ENCODE assay signal across 8 cellular contexts in genomic region chr6:133241901-133242760, GRCh38. TPM values are rescaled to one million over a fixed set of nuclear protein-coding genes. Genes with fewer than 3 reads are reported as not detected.
DNase-seq lines count a peak whose midpoint lies in the region; ATAC-seq and TF ChIP-seq lines count a peak whose summit lies in the region.

No MANE protein-coding gene starts in this region.

- CTCF ChIA-PET in activated naive CD4-positive, alpha-beta T cell treated with anti-CD3 and anti-CD28 coated beads for 36 hours (lab: Charles Lee), result no interaction called here

- H3K27ac ChIP-seq in SJCRH30 (peak overlapping the region; percentile 84), psoas muscle (peak overlapping the region; percentile 99)

- H3K36me3 ChIP-seq in GM06990 (ENCODE audit: control insufficient read depth, insufficient read depth, low read length) (no peaks in the 10 kb centered on the region; the same call in 1 of the 2 replicates), SJCRH30 (0 out of 2 replicates have a peak, but pooled peaks cover 1% of the 10 kb centered on the region), psoas muscle (ENCODE audit: insufficient read depth in 1 of 2, low read depth in 1 of 2) (no peaks in the 10 kb centered on the region)

- peak overlapping the region; percentile 83 for H3K4me3 Mint-ChIP-seq in glutamatergic neuron (ENCODE audit: unreplicated experiment)
- no peak overlapping the region for H3K4me3 Mint-ChIP-seq in activated naive CD4-positive, alpha-beta T cell treated with anti-CD3 and anti-CD28 coated beads for 36 hours

- no peak for TF ChIP-seq CTCF in GM06990 (IDR thresholded peaks at IDR 0.05; ENCODE audit: insufficient read depth, low read length, poor library complexity, severe bottlenecking)
- TF ChIP-seq CTCF in glutamatergic neuron (IDR thresholded peaks at IDR 0.05; ENCODE audit: partially characterized antibody, unreplicated experiment), result no peak
- no peak for TF ChIP-seq CTCF in psoas muscle (IDR thresholded peaks at IDR 0.05)

- DNase-seq in GM06990 (ENCODE audit: extremely low read depth, insufficient read length), result peak; percentile 27
- peak; percentile 65 to 79 for DNase-seq in SJCRH30
- peak; percentile 57 for DNase-seq in glutamatergic neuron
- DNase-seq in psoas muscle, result peak; percentile 28 to 80
- DNase-seq in cerebellar nuclear complex (lab: John Stamatoyannopoulos, UW), result no peak
- DNase-seq in activated naive CD4-positive, alpha-beta T cell treated with anti-CD3 and anti-CD28 coated beads for 36 hours, result no peak
- DNase-seq in SIG-M5 (lab: John Stamatoyannopoulos, UW), result no peak

- H3K27me3 ChIP-seq in GM06990 (replicated peaks; ENCODE audit: control insufficient read depth, insufficient read depth, low read length), result peaks cover 5% of the 10 kb centered on the region; the same call in 1 of the 2 replicates
- H3K27me3 ChIP-seq in SJCRH30, result no peaks in the 10 kb centered on the region
- H3K27me3 ChIP-seq in psoas muscle (ENCODE audit: insufficient read depth in 3 of 3, low read length in 2 of 3), result no peaks in the 10 kb centered on the region

- H3K9me3 ChIP-seq in SJCRH30 (replicated peaks) (no peaks in the 10 kb centered on the region), psoas muscle (no peaks in the 10 kb centered on the region)

- no peak overlapping the region for H3K4me3 ChIP-seq in GM06990 (replicated peaks; ENCODE audit: low read depth, low read length)
- H3K4me3 ChIP-seq in SJCRH30, result peak overlapping the region; percentile 74
- peak overlapping the region; percentile 93 for H3K4me3 ChIP-seq in psoas muscle

- H3K9me3 Mint-ChIP-seq in glutamatergic neuron (ENCODE audit: unreplicated experiment), result peaks cover 12% of the 10 kb centered on the region
- no peaks in the 10 kb centered on the region for H3K9me3 Mint-ChIP-seq in activated naive CD4-positive, alpha-beta T cell treated with anti-CD3 and anti-CD28 coated beads for 36 hours

- intact Hi-C loops in psoas muscle (cut with DNase I), result loop anchor here in 1 of 2 donors (1.0 to 5.0 kb wide), 4 partner anchors 111 to 279 kb away; no protein-coding TSS in a partner anchor
- intact Hi-C loops in activated naive CD4-positive, alpha-beta T cell treated with anti-CD3 and anti-CD28 coated beads for 36 hours (cut with micrococcal nuclease), result loop anchor here (5.0 kb wide), 1 partner anchor 650 kb away; no protein-coding TSS in a partner anchor

- H3K36me3 Mint-ChIP-seq in glutamatergic neuron (ENCODE audit: unreplicated experiment), result no peaks in the 10 kb centered on the region
- no peaks in the 10 kb centered on the region for H3K36me3 Mint-ChIP-seq in activated naive CD4-positive, alpha-beta T cell treated with anti-CD3 and anti-CD28 coated beads for 36 hours (ENCODE audit: low read depth)

- WGBS in psoas muscle, 3 donors, result 1% methylated on average over 54 to 61 of the region's 61 CpGs

- peaks cover 37% of the 10 kb centered on the region for H3K27me3 Mint-ChIP-seq in glutamatergic neuron (ENCODE audit: unreplicated experiment)
- peaks cover 36% of the 10 kb centered on the region for H3K27me3 Mint-ChIP-seq in activated naive CD4-positive, alpha-beta T cell treated with anti-CD3 and anti-CD28 coated beads for 36 hours (ENCODE audit: low read depth)

- peaks cover 10% of the 10 kb centered on the region for H3K4me1 Mint-ChIP-seq in glutamatergic neuron (ENCODE audit: low read depth, unreplicated experiment)
- peaks cover 20% of the 10 kb centered on the region for H3K4me1 Mint-ChIP-seq in activated naive CD4-positive, alpha-beta T cell treated with anti-CD3 and anti-CD28 coated beads for 36 hours (ENCODE audit: low read depth)

- peaks cover 23% of the 10 kb centered on the region for H3K4me1 ChIP-seq in SJCRH30
- H3K4me1 ChIP-seq in psoas muscle, result peaks cover 29% of the 10 kb centered on the region

- no peak overlapping the region for H3K27ac Mint-ChIP-seq in glutamatergic neuron (ENCODE audit: unreplicated experiment)
- H3K27ac Mint-ChIP-seq in activated naive CD4-positive, alpha-beta T cell treated with anti-CD3 and anti-CD28 coated beads for 36 hours, result no peak overlapping the region

- peak; percentile 34 to 70 (median 48) for ATAC-seq in psoas muscle
- ATAC-seq in GM19452 (IDR thresholded peaks at IDR 0.05; ENCODE audit: unreplicated experiment), result no peak

RNA-seq across cellular contexts. Expression of gene EYA4, which starts 1.0 kb away (rescaled TPM):
- 36.8 and 44.5 TPM in 2 replicates for total RNA-seq in SJCRH30 (2014; rRNA removed; shearing (Covaris generic))
- not detected for total RNA-seq in glutamatergic neuron (ENCODE audit: unreplicated experiment)
- 10 to 100 TPM; 32.8 to 48.3 (median 37.4) TPM for total RNA-seq in psoas muscle
- polyA plus RNA-seq in psoas muscle, result 10 to 100 TPM in 2 of 3 donors, 1 to 10 TPM in 1; 5.6 to 22.2 (median 12.8) TPM
- not detected for total RNA-seq in activated naive CD4-positive, alpha-beta T cell treated with anti-CD3 and anti-CD28 coated beads for 36 hours

Comparison
In these comparisons a context has a peak if more than half of its experiments do, and no peak if none do; other contexts are left out.
1. DNase-seq: peak in GM06990 (single experiment), SJCRH30 (2 of 2), glutamatergic neuron (single experiment) and psoas muscle (2 of 2); none in cerebellar nuclear complex (0 of 2), activated naive CD4-positive, alpha-beta T cell treated with anti-CD3 and anti-CD28 coated beads for 36 hours (single experiment) and SIG-M5 (single experiment).
2. RNA of gene EYA4, which starts 1.0 kb away (total RNA-seq): 36.8 to 44.5 TPM in SJCRH30 and 32.8 to 48.3 TPM in psoas muscle; not detected in glutamatergic neuron (single experiment) and not detected in activated naive CD4-positive, alpha-beta T cell treated with anti-CD3 and anti-CD28 coated beads for 36 hours; every median in the first group is over 10 times any median in the second.